In genomic region chr16:69922200-69922599, GRCh38 we compare ENCODE assay signal across 20 cellular contexts. TPM values are rescaled to one million over a fixed set of nuclear protein-coding genes. Genes with fewer than 3 reads are reported as not detected.
"Had no signal": no experiment of that assay in that cellular context is flagged by ENCODE, and none has a peak within 500 bp of the region (broad histone marks: within the 10 kb centered on the region; RNA-seq: fewer than 3 reads in every experiment).

No MANE protein-coding gene starts in this region.

- H3K4me1 ChIP-seq: right lobe of liver had no signal

- H3K4me1 Mint-ChIP-seq: stimulated activated naive CD8-positive, alpha-beta T cell treated with anti-CD3 and anti-CD28 coated beads, Interleukin-15, amount 100 ng/mL, for 72 hours had no signal

- H3K9me3 Mint-ChIP-seq: nephron; stimulated activated naive CD8-positive, alpha-beta T cell treated with anti-CD3 and anti-CD28 coated beads, Interleukin-15, amount 100 ng/mL, for 72 hours had no signal

- H3K27me3 ChIP-seq: body of pancreas, right lobe of liver had no signal

- H3K4me2 ChIP-seq: smooth muscle cell had no signal

- FAIRE-seq: islet of Langerhans had no signal

- DNase-seq: activated CD4-positive, alpha-beta T cell treated with anti-CD3 and anti-CD28 coated beads, Interleukin-2, amount 50 U/mL, for 48 hours; amniotic stem cell; body of pancreas; caudate nucleus; cortex of kidney; effector CD4-positive, alpha-beta T cell; hippocampal formation; midbrain; occipital lobe; psoas muscle; right lobe of liver; stimulated activated CD4-positive, alpha-beta T cell treated with anti-CD3 and anti-CD28 coated beads, Interleukin-4, amount 100 ng/mL, for 1 hour; stimulated activated naive CD8-positive, alpha-beta T cell treated with anti-CD3 and anti-CD28 coated beads, Interleukin-15, amount 100 ng/mL, for 72 hours had no signal

- H3K27ac ChIP-seq: body of pancreas, psoas muscle, right lobe of liver, SK-N-MC had no signal

- H3K4me3 ChIP-seq: body of pancreas, lung, psoas muscle, right lobe of liver, SK-N-MC, smooth muscle cell had no signal

- ATAC-seq: body of pancreas; esophagus mucosa; psoas muscle; right lobe of liver; stimulated activated naive CD8-positive, alpha-beta T cell treated with anti-CD3 and anti-CD28 coated beads, Interleukin-15, amount 100 ng/mL, for 72 hours had no signal

- H3K27ac Mint-ChIP-seq: activated naive CD8-positive, alpha-beta T cell had no signal

- H3K4me3 Mint-ChIP-seq: activated naive CD8-positive, alpha-beta T cell; nephron; stimulated activated naive CD8-positive, alpha-beta T cell treated with anti-CD3 and anti-CD28 coated beads, Interleukin-15, amount 100 ng/mL, for 72 hours had no signal

- H3K9me3 ChIP-seq: body of pancreas, psoas muscle, right lobe of liver had no signal

- H3K36me3 Mint-ChIP-seq: activated naive CD8-positive, alpha-beta T cell had no signal

- H3K27me3 Mint-ChIP-seq: activated naive CD8-positive, alpha-beta T cell; stimulated activated naive CD8-positive, alpha-beta T cell treated with anti-CD3 and anti-CD28 coated beads, Interleukin-15, amount 100 ng/mL, for 72 hours had no signal

RNA-seq across cellular contexts. Expression of gene CLEC18A, which starts 28.9 kb away (rescaled TPM):
- total RNA-seq: occipital lobe had no signal
